ENCODE assay signal across 1 cellular context in genomic region chr1:246699095-246699735, GRCh38.
A peak's percentile ranks its signal among the peaks of the same experiment; 100 is the strongest.
TF ChIP-seq lines count a peak whose summit lies in the region.

No MANE protein-coding gene starts in this region.

TF ChIP-seq in K562, 482 proteins besides CTCF, POLR2A, EP300 and RAD21 (continued from another document and continues in another):
- TF ChIP-seq GTF3C2 (IDR thresholded peaks at IDR 0.05; ENCODE audit: borderline replicate concordance, extremely low read depth, insufficient read length) = no peak
- no peak for TF ChIP-seq NCOA6 (IDR thresholded peaks at IDR 0.05)
- 0 out of 2 replicates have a peak, but pooled peaks have one; percentile 22 for TF ChIP-seq ZNF24 (IDR thresholded peaks at IDR 0.05)
- no peak for TF ChIP-seq ZNF174 (CRISPR knock-in tag; IDR thresholded peaks at IDR 0.05)
- no peak for TF ChIP-seq TCF3 (CRISPR knock-in tag; IDR thresholded peaks at IDR 0.05)
- TF ChIP-seq KDM1A (IDR thresholded peaks at IDR 0.05) = no peak
- TF ChIP-seq CEBPG (CRISPR knock-in tag; IDR thresholded peaks at IDR 0.05) = no peak
- no peak for TF ChIP-seq CEBPG (tag; conservative IDR thresholded peaks at IDR 0.05 in 1 of 2, IDR thresholded peaks at IDR 0.05 in 1 of 2)
- no peak for TF ChIP-seq CHD4 (IDR thresholded peaks at IDR 0.05; ENCODE audit: insufficient read depth, insufficient replicate concordance, low read depth, low read length, poor library complexity, severe bottlenecking)
- no peak for TF ChIP-seq MAFF (IDR thresholded peaks at IDR 0.05; ENCODE audit: low read length)
- no peak for TF ChIP-seq MGA (IDR thresholded peaks at IDR 0.05)
- no peak for TF ChIP-seq YBX1 (IDR thresholded peaks at IDR 0.05)
- TF ChIP-seq POLR2AphosphoS5 (IDR thresholded peaks at IDR 0.05; ENCODE audit: control insufficient read depth, insufficient read depth, low read depth, low read length) = peak; percentile 33; the same call in 1 of the 2 replicates
- TF ChIP-seq MCM2 (IDR thresholded peaks at IDR 0.05; ENCODE audit: low read depth) = no peak
- TF ChIP-seq TCF15 (CRISPR knock-in tag; IDR thresholded peaks at IDR 0.05) = no peak
- no peak for TF ChIP-seq ESRRB (CRISPR knock-in tag; IDR thresholded peaks at IDR 0.05; ENCODE audit: borderline replicate concordance)
- TF ChIP-seq ZBTB9 (CRISPR knock-in tag; IDR thresholded peaks at IDR 0.05) = no peak
- no peak for TF ChIP-seq CGGBP1 (CRISPR knock-in tag; IDR thresholded peaks at IDR 0.05)
- peak; percentile 72; the same call in 1 of the 2 replicates for TF ChIP-seq JUND (IDR thresholded peaks at IDR 0.05; ENCODE audit: borderline replicate concordance, low read depth, low read length)
- TF ChIP-seq JUND (tag; IDR thresholded peaks at IDR 0.05; ENCODE audit: borderline replicate concordance, low read depth, low read length) = peak; percentile 50; the same call in 1 of the 3 replicates
- TF ChIP-seq SNAPC5 (CRISPR knock-in tag; IDR thresholded peaks at IDR 0.05) = no peak
- no peak for TF ChIP-seq TFE3 (CRISPR knock-in tag; IDR thresholded peaks at IDR 0.05)
- no peak for TF ChIP-seq CCAR2 (IDR thresholded peaks at IDR 0.05; ENCODE audit: low read depth, low read length)
- TF ChIP-seq NFIC (IDR thresholded peaks at IDR 0.05) = no peak
- no peak for TF ChIP-seq FOXJ3 (CRISPR knock-in tag; IDR thresholded peaks at IDR 0.05)
- no peak for TF ChIP-seq ZNF77 (CRISPR knock-in tag; IDR thresholded peaks at IDR 0.05)
- TF ChIP-seq GATAD2B (IDR thresholded peaks at IDR 0.05; ENCODE audit: borderline replicate concordance) = no peak
- no peak for TF ChIP-seq CEBPZ (IDR thresholded peaks at IDR 0.05; ENCODE audit: borderline replicate concordance, low read depth, low read length)
- no peak for TF ChIP-seq TAF1 (IDR thresholded peaks at IDR 0.05; ENCODE audit: control insufficient read depth, extremely low read depth, insufficient read depth, low read length, severe bottlenecking)
- no peak for TF ChIP-seq ZNF23 (CRISPR knock-in tag; IDR thresholded peaks at IDR 0.05)
- no peak for TF ChIP-seq GTF2E2 (tag; IDR thresholded peaks at IDR 0.05)
- TF ChIP-seq BRF1 (IDR thresholded peaks at IDR 0.05; ENCODE audit: borderline replicate concordance, extremely low read depth, insufficient read length) = no peak
- no peak for TF ChIP-seq TEAD1 (CRISPR knock-in tag; IDR thresholded peaks at IDR 0.05)
- TF ChIP-seq POU5F1 (IDR thresholded peaks at IDR 0.05; ENCODE audit: borderline replicate concordance, low read depth, low read length, partially characterized antibody) = no peak
- no peak for TF ChIP-seq RNF219 (CRISPR knock-in tag; IDR thresholded peaks at IDR 0.05)
- no peak for TF ChIP-seq NCOA2 (IDR thresholded peaks at IDR 0.05; ENCODE audit: partially characterized antibody in 2 of 2)
